In the genomic region with DNA sequence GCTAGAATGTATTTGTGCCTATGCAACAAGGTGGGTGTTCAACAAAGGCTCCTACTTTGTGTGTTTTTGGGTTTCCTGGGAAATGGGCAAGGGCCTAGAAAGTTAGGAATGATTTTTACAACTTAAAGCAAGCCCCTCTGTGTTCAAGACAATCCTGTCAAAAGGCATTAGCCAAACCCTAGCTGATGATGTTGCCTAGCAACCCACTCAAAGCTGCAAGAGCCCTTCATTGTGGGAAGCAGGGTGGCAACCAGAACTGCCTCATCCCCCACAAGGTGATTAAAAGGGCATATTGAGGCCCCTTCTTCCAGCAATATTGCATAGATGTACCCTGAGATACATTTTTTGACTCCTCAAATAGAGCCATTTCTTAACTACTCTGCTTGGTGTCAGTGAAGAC, we compare ENCODE assay signal across 34 cellular contexts. TPM values are rescaled to one million over a fixed set of nuclear protein-coding genes. Genes with fewer than 3 reads are reported as not detected.
DNase-seq lines count a peak whose midpoint lies in the region; ATAC-seq, FAIRE-seq and TF ChIP-seq lines count a peak whose summit lies in the region.
"Had no signal": no experiment of that assay in that cellular context is flagged by ENCODE, and none has a peak within 500 bp of the region (broad histone marks: within the 10 kb centered on the region; RNA-seq: fewer than 3 reads in every experiment).

No MANE protein-coding gene starts in this region.

- in situ Hi-C loops in K562 (cut with MboI), result no loop called here

- no peaks in the 10 kb centered on the region for H4K20me1 ChIP-seq in K562 (replicated peaks; ENCODE audit: control insufficient read depth, insufficient read depth, low read length)

- no peak overlapping the region for H3K4me3 ChIP-seq in K562
- H3K4me3 ChIP-seq: lower lobe of right lung, sigmoid colon, suprapubic skin, uterus had no signal

- CTCF ChIA-PET in K562 (lab: Yijun Ruan, JAX; ENCODE audit: low intra/inter-chr PET ratio), result no interaction called here

- H3K27me3 ChIP-seq in K562 (ENCODE audit: control insufficient read depth in 2 of 2, insufficient read depth in 2 of 2, low read length in 2 of 2), result no peaks in the 10 kb centered on the region
- H3K27me3 ChIP-seq: sigmoid colon, suprapubic skin, uterus had no signal

- no peak for FAIRE-seq in K562 (lab: Jason Lieb, UNC)
- FAIRE-seq: HepG2 had no signal

- no peak for TF ChIP-seq POLR2A in K562 (conservative IDR thresholded peaks at IDR 0.05)

- POLR2A ChIA-PET in K562 (lab: Yijun Ruan, JAX), result interaction anchor here (0.8 kb wide), 2 partner anchors 14 to 84 kb away, joined by 3 to 4 read pairs; no protein-coding TSS in a partner anchor

- no peaks in the 10 kb centered on the region for H3K4me1 ChIP-seq in K562 (replicated peaks in 1 of 2; ENCODE audit: control insufficient read depth in 2 of 2, insufficient read depth in 2 of 2, low read length in 2 of 2)
- H3K4me1 ChIP-seq: uterus had no signal

- TF ChIP-seq EP300 in K562 (IDR thresholded peaks at IDR 0.05; ENCODE audit: low read length), result no peak

- no peak for TF ChIP-seq RAD21 in K562 (CRISPR knock-in tag; conservative IDR thresholded peaks at IDR 0.05 in 1 of 2, IDR thresholded peaks at IDR 0.05 in 1 of 2)

- no peak overlapping the region for H2AFZ ChIP-seq in K562 (ENCODE audit: low read depth, low read length)

- intact Hi-C loops in K562 (cut with micrococcal nuclease), result no loop called here

- H3K79me2 ChIP-seq in K562 (ENCODE audit: control insufficient read depth, insufficient read depth, low read length), result no peaks in the 10 kb centered on the region

- no peak overlapping the region for H3K4me2 ChIP-seq in K562 (ENCODE audit: insufficient read depth, low read length)

- H3K9me1 ChIP-seq in K562 (ENCODE audit: control insufficient read depth, insufficient read depth, low read length), result no peaks in the 10 kb centered on the region

- BruUV-seq in K562 (replicated peaks; lab: Mats Ljungman, UMichigan), result no TSS peak

- H3K27ac ChIP-seq in K562 (ENCODE audit: extremely low read depth, low read depth, low read length), result no peak overlapping the region
- H3K27ac ChIP-seq: lower lobe of right lung, suprapubic skin, uterus had no signal

- H3K36me3 ChIP-seq in K562 (ENCODE audit: control insufficient read depth, insufficient read depth, low read length), result peaks cover 91% of the 10 kb centered on the region
- H3K36me3 ChIP-seq: uterus had no signal

- H3K9me3 ChIP-seq in K562 (replicated peaks; ENCODE audit: control insufficient read depth, insufficient read depth, low read depth, low read length), result no peaks in the 10 kb centered on the region
- H3K9me3 ChIP-seq: lower lobe of right lung, sigmoid colon, suprapubic skin, uterus had no signal

- no peak for TF ChIP-seq CTCF in K562 (IDR thresholded peaks at IDR 0.05 in 2 of 3, conservative IDR thresholded peaks at IDR 0.05 in 1 of 3; ENCODE audit: insufficient read depth in 2 of 3, low read depth in 1 of 3, low read length in 3 of 3)

- no peak overlapping the region for H3K9ac ChIP-seq in K562 (ENCODE audit: insufficient read depth in 1 of 2, low read depth in 2 of 2, low read length in 2 of 2)

- ATAC-seq in K562 (no peak), HG02973 (IDR thresholded peaks at IDR 0.05; ENCODE audit: unreplicated experiment) (no peak), GM21515 (IDR thresholded peaks at IDR 0.05; ENCODE audit: unreplicated experiment) (no peak)
- ATAC-seq: activated CD8-positive, alpha-beta T cell treated with anti-CD3 and anti-CD28 coated beads for 36 hours; HepG2; lower lobe of right lung; stimulated activated memory B cell treated with anti-CD40 and anti-IgM and Interleukin-4, amounts not matched to agents 10 μg/mL and 1 μg/mL and 100 μg/mL, for 72 hours had no signal

- DNase-seq in NCI-H1417 (lab: John Stamatoyannopoulos, UW) (peak; percentile 36 to 74 (median 56)), NCI-H1417 treated with DMSO at 0.1 percent for 48 hours (lab: John Stamatoyannopoulos, UW) (no peak), D341Med (ENCODE audit: low spot score) (peak; percentile 62), K562 (ENCODE audit: extremely low read depth in 1 of 4, low spot score in 3 of 4) (no peak), retina (peak; percentile 89), NCI-H1930 (lab: John Stamatoyannopoulos, UW) (no peak)
- DNase-seq: 8988T; activated CD4-positive, alpha-beta T cell treated with anti-CD3 and anti-CD28 coated beads for 1 hour; activated CD8-positive, alpha-beta T cell treated with anti-CD3 and anti-CD28 coated beads for 36 hours; activated naive CD8-positive, alpha-beta T cell treated with anti-CD3 and anti-CD28 coated beads for 36 hours; CD4-positive, alpha-beta memory T cell; cerebellar nuclear complex; DMS 273 treated with DMSO at 0.1 percent for 48 hours; islet precursor cell; Kasumi-1; lower lobe of right lung; NCI-H187; NCI-H226; nephron progenitor cell; posterior cingulate gyrus; sigmoid colon; stimulated activated CD4-positive, alpha-beta T cell treated with anti-CD3 and anti-CD28 coated beads, Interleukin-4, amount 100 ng/mL, for 4 hours; T-helper 2 cell; uterus had no signal

TF ChIP-seq in K562, 482 proteins besides CTCF, POLR2A, EP300 and RAD21:
- TF ChIP-seq MEF2A (IDR thresholded peaks at IDR 0.05; ENCODE audit: control insufficient read depth, low read depth, low read length), result no peak
- peak; percentile 74 for TF ChIP-seq RFX1 (IDR thresholded peaks at IDR 0.05)
TF ChIP-seq in K562: peak in this region for 1.

RNA-seq across cellular contexts. Expression of a gene that starts 16.0 kb away (rescaled TPM):
- 0.32 TPM in 1 of 2 replicates, not detected in the other for total RNA-seq in K562 (2011; cell fraction: chromatin; rRNA removed; ENCODE audit: low replicate concordance)
- total RNA-seq in K562 (2011; cell fraction: nucleolus; rRNA removed), result 0.17 and 1.4 TPM in 2 replicates
- total RNA-seq in K562 (2011; cell fraction: nucleoplasm; rRNA removed), result 0.81 TPM in 1 of 2 replicates, not detected in the other
- 0.14 and 0.16 TPM in 2 replicates for total RNA-seq in K562 (2014; rRNA removed)
- total RNA-seq in K562 (2014; rRNA removed; fragmentation: Illumina TruSeq; extraction: Trizol), result 0.04 and 0.06 TPM in 2 replicates
- total RNA-seq in K562 (2015; rRNA removed; fragmentation: Illumina TruSeq; extraction: Trizol), result 0.07 and 0.11 TPM in 2 replicates
- total RNA-seq in K562 (2021), result 0.11 and 0.22 TPM in 2 replicates
- 0.16 and 0.31 TPM in 2 replicates for polyA plus RNA-seq in K562 (2011; rRNA removed)
- 0.15 and 0.46 TPM in 2 replicates for polyA plus RNA-seq in K562 (2011; cell fraction: cytosol; rRNA removed)
- polyA plus RNA-seq in K562 (2011; cell fraction: nucleus; rRNA removed), result 0.04 and 0.46 TPM in 2 replicates
- 0.08 and 0.16 TPM in 2 replicates for polyA plus RNA-seq in K562 (2012)
- 0.11 and 0.12 TPM in 2 replicates for polyA plus RNA-seq in K562 (2014; fragmentation: Illumina TruSeq; extraction: Trizol)
- not detected for polyA plus RNA-seq in K562 (2014; fragmentation: Nextera tagmentation; extraction: Ambion mirVana)
- polyA plus RNA-seq in K562 (2014; rRNA removed), result 0.03 and 0.27 TPM in 2 replicates
- polyA minus RNA-seq in K562 (2011; rRNA and poly(A)+ RNA removed), result 0.09 and 0.25 TPM in 2 replicates
- polyA minus RNA-seq in K562 (2011; cell fraction: cytosol; rRNA and poly(A)+ RNA removed), result not detected in 2 replicates
- 0.11 and 0.67 TPM in 2 replicates for polyA minus RNA-seq in K562 (2011; cell fraction: nucleus; rRNA and poly(A)+ RNA removed)

RNA-seq across cellular contexts. Expression of a gene that starts 37.6 kb away (rescaled TPM):
- total RNA-seq in K562 (2011; cell fraction: chromatin; rRNA removed; ENCODE audit: low replicate concordance), result 0.09 TPM in 1 of 2 replicates, not detected in the other
- total RNA-seq in K562 (2011; cell fraction: nucleolus; rRNA removed), result not detected in 2 replicates
- total RNA-seq in K562 (2011; cell fraction: nucleoplasm; rRNA removed), result not detected in 2 replicates
- not detected in 2 replicates for total RNA-seq in K562 (2014; rRNA removed)
- not detected in 2 replicates for total RNA-seq in K562 (2014; rRNA removed; fragmentation: Illumina TruSeq; extraction: Trizol)
- not detected in 2 replicates for total RNA-seq in K562 (2015; rRNA removed; fragmentation: Illumina TruSeq; extraction: Trizol)
- not detected in 2 replicates for total RNA-seq in K562 (2021)
- not detected in 2 replicates for polyA plus RNA-seq in K562 (2011; rRNA removed)
- 0.01 TPM in 1 of 2 replicates, not detected in the other for polyA plus RNA-seq in K562 (2011; cell fraction: cytosol; rRNA removed)
- 0.03 and 0.10 TPM in 2 replicates for polyA plus RNA-seq in K562 (2011; cell fraction: nucleus; rRNA removed)
- 0.03 TPM in 1 of 2 replicates, not detected in the other for polyA plus RNA-seq in K562 (2012)
- not detected in 2 replicates for polyA plus RNA-seq in K562 (2014; fragmentation: Illumina TruSeq; extraction: Trizol)
- not detected for polyA plus RNA-seq in K562 (2014; fragmentation: Nextera tagmentation; extraction: Ambion mirVana)
- polyA plus RNA-seq in K562 (2014; rRNA removed), result not detected in 2 replicates
- not detected in 2 replicates for polyA minus RNA-seq in K562 (2011; rRNA and poly(A)+ RNA removed)
- polyA minus RNA-seq in K562 (2011; cell fraction: cytosol; rRNA and poly(A)+ RNA removed), result not detected in 2 replicates
- not detected in 2 replicates for polyA minus RNA-seq in K562 (2011; cell fraction: nucleus; rRNA and poly(A)+ RNA removed)
- total RNA-seq: dermis microvascular lymphatic vessel endothelial cell, fibroblast of lung, G401, glomerular endothelial cell, HepG2, sigmoid colon had no signal
- polyA plus RNA-seq: fibroblast of lung, HepG2 had no signal

RNA-seq across cellular contexts. Expression of a gene that starts 45.3 kb away (rescaled TPM):
- total RNA-seq in K562 (2011; cell fraction: chromatin; rRNA removed; ENCODE audit: low replicate concordance), result not detected in 2 replicates
- total RNA-seq in K562 (2011; cell fraction: nucleolus; rRNA removed), result not detected in 2 replicates
- total RNA-seq in K562 (2011; cell fraction: nucleoplasm; rRNA removed), result not detected in 2 replicates
- total RNA-seq in K562 (2014; rRNA removed) (not detected in 2 replicates), K562 (2014; rRNA removed; fragmentation: Illumina TruSeq; extraction: Trizol) (not detected in 2 replicates), K562 (2015; rRNA removed; fragmentation: Illumina TruSeq; extraction: Trizol) (not detected in 2 replicates), K562 (2021) (not detected in 2 replicates)
- polyA plus RNA-seq in K562 (2011; rRNA removed) (not detected in 2 replicates), K562 (2014; fragmentation: Illumina TruSeq; extraction: Trizol) (not detected in 2 replicates), K562 (2014; fragmentation: Nextera tagmentation; extraction: Ambion mirVana) (not detected), K562 (2014; rRNA removed) (not detected in 2 replicates)
- polyA plus RNA-seq in K562 (2011; cell fraction: cytosol; rRNA removed), result not detected in 2 replicates
- polyA plus RNA-seq in K562 (2011; cell fraction: nucleus; rRNA removed), result not detected in 2 replicates
- not detected in 2 replicates for polyA plus RNA-seq in K562 (2012)
- polyA minus RNA-seq in K562 (2011; rRNA and poly(A)+ RNA removed), result not detected in 2 replicates
- polyA minus RNA-seq in K562 (2011; cell fraction: cytosol; rRNA and poly(A)+ RNA removed), result not detected in 2 replicates
- not detected in 2 replicates for polyA minus RNA-seq in K562 (2011; cell fraction: nucleus; rRNA and poly(A)+ RNA removed)
- total RNA-seq: activated CD8-positive, alpha-beta T cell treated with anti-CD3 and anti-CD28 coated beads for 36 hours; activated naive CD8-positive, alpha-beta T cell treated with anti-CD3 and anti-CD28 coated beads for 36 hours; CD4-positive, alpha-beta memory T cell; dermis microvascular lymphatic vessel endothelial cell; fibroblast of lung; G401; glomerular endothelial cell; H4; HepG2; lower lobe of right lung; sigmoid colon; suprapubic skin; uterus had no signal
- polyA plus RNA-seq: CD4-positive, alpha-beta memory T cell; fibroblast of lung; HepG2 had no signal

Comparison
In these comparisons a context has a peak if more than half of its experiments do, and no peak if none do; other contexts are left out.
1. DNase-seq: peak in NCI-H1417 (3 of 3), D341Med (single experiment) and retina (single experiment); none in NCI-H1417 treated with DMSO at 0.1 percent for 48 hours (single experiment), K562 (0 of 4) and NCI-H1930 (0 of 2).